21 cellular contexts compared by ENCODE assay signal in genomic region chr2:8399731-8400130, GRCh38.
"Had no signal": no experiment of that assay in that cellular context is flagged by ENCODE, and none has a peak within 500 bp of the region (broad histone marks: within the 10 kb centered on the region; RNA-seq: fewer than 3 reads in every experiment).

No MANE protein-coding gene starts in this region.

- DNase-seq: stimulated activated CD4-positive, alpha-beta T cell treated with anti-CD3 and anti-CD28 coated beads, Interleukin-2, amount 100 ng/mL, for 48 hours; stimulated activated CD4-positive, alpha-beta T cell treated with anti-CD3 and anti-CD28 coated beads, Interleukin-4, amount 100 ng/mL, for 1 hour; stimulated activated CD4-positive, alpha-beta T cell treated with anti-CD3 and anti-CD28 coated beads, Interleukin-4, amount 100 ng/mL, for 24 hours; stimulated activated CD4-positive, alpha-beta T cell treated with anti-CD3 and anti-CD28 coated beads, Interleukin-4, amount 100 ng/mL, for 4 hours; stimulated activated CD8-positive, alpha-beta memory T cell treated with anti-CD3 and anti-CD28 coated beads, Interleukin-4, amount 100 ng/mL, for 48 hours; stimulated activated naive B cell treated with anti-CD40 and anti-IgM and Interleukin-4, amounts not matched to agents 10 μg/mL and 1 μg/mL and 100 μg/mL, for 72 hours; stimulated activated naive CD4-positive, alpha-beta T cell; stimulated activated naive CD4-positive, alpha-beta T cell treated with Interleukin-2 at 50 U/mL for 16 hours; stimulated activated naive CD8-positive, alpha-beta T cell treated with anti-CD3 and anti-CD28 coated beads, Interleukin-15, amount 100 ng/mL, for 72 hours; stimulated activated naive CD8-positive, alpha-beta T cell treated with anti-CD3 and anti-CD28 coated beads, Interleukin-15, Interleukin-2, amounts not matched to agents 100 U/mL and 50 U/mL, for 24 hours; stomach; substantia nigra; testis; thyroid gland; tibial artery; transverse colon; trophoblast cell; upper lobe of right lung; uterus had no signal

- ATAC-seq: stimulated activated effector memory CD8-positive, alpha-beta T cell treated with anti-CD3 and anti-CD28 coated beads, Interleukin-12 subunit alpha, Interleukin-12 subunit beta, amount 100 ng/mL, for 72 hours; stimulated activated memory B cell treated with anti-CD40 and anti-IgM and Interleukin-4, amounts not matched to agents 10 μg/mL and 1 μg/mL and 100 μg/mL, for 72 hours; stimulated activated naive B cell treated with anti-CD40 and anti-IgM and Interleukin-4, amounts not matched to agents 10 μg/mL and 1 μg/mL and 100 μg/mL, for 72 hours; stimulated activated naive CD8-positive, alpha-beta T cell treated with anti-CD3 and anti-CD28 coated beads, Interleukin-15, amount 100 ng/mL, for 72 hours; stimulated activated naive CD8-positive, alpha-beta T cell treated with anti-CD3 and anti-CD28 coated beads, Interleukin-15, Interleukin-2, amounts not matched to agents 100 U/mL and 50 U/mL, for 24 hours; upper lobe of right lung had no signal
